In the genomic region with DNA sequence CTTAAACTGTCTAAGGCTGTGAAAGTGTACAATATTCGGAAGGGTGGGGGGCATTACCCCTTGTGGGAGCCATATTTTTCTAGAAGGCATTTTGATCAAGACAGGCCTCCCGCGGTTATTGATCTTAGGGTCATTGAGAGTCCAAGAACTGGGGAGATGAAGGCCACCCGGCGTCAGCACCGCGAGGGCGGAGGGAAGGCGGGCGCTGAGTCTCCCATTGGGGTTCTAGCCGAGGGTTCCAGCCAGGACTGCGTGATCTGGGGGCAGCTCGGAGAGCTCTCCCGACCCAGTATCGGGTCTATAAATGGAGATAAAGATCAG, we compare ENCODE assay signal across 1 cellular context.
TF ChIP-seq lines count a peak whose summit lies in the region.

No MANE protein-coding gene starts in this region.

TF ChIP-seq in H1, 55 proteins besides CTCF, POLR2A, EP300 and RAD21:
- TF ChIP-seq POU5F1 (IDR thresholded peaks at IDR 0.05; ENCODE audit: low read depth, low read length) (no peak), KDM5A (IDR thresholded peaks at IDR 0.05; ENCODE audit: low read length) (no peak), POLR2AphosphoS5 (IDR thresholded peaks at IDR 0.05; ENCODE audit: low read depth, low read length) (no peak), EZH2 (IDR thresholded peaks at IDR 0.05; ENCODE audit: low read depth, low read length, severe bottlenecking) (no peak), HDAC2 (IDR thresholded peaks at IDR 0.05; ENCODE audit: borderline replicate concordance in 1 of 2, low read depth in 2 of 2, low read length in 2 of 2) (no peak), CBX5 (IDR thresholded peaks at IDR 0.05; ENCODE audit: low read depth, low read length) (no peak), SUZ12 (IDR thresholded peaks at IDR 0.05; ENCODE audit: low read length) (no peak), TAF1 (IDR thresholded peaks at IDR 0.05; ENCODE audit: low read depth, low read length) (no peak), ZNF274 (IDR thresholded peaks at IDR 0.05; ENCODE audit: borderline replicate concordance, extremely low read depth, low read length) (no peak), PHF8 (conservative IDR thresholded peaks at IDR 0.05; ENCODE audit: low read depth, low read length) (no peak), SAP30 (IDR thresholded peaks at IDR 0.05; ENCODE audit: insufficient read depth, insufficient replicate concordance, low read length) (no peak), CREB1 (IDR thresholded peaks at IDR 0.05) (no peak), SIRT6 (IDR thresholded peaks at IDR 0.05; ENCODE audit: low read length) (no peak), NRF1 (IDR thresholded peaks at IDR 0.05; ENCODE audit: low read depth, low read length) (no peak)
